In genomic region chr16:20900299-20901067, GRCh38 we compare ENCODE assay signal across 8 cellular contexts. TPM values are rescaled to one million over a fixed set of nuclear protein-coding genes. Genes with fewer than 3 reads are reported as not detected.
DNase-seq lines count a peak whose midpoint lies in the region; ATAC-seq and TF ChIP-seq lines count a peak whose summit lies in the region.

A gene with protein sequence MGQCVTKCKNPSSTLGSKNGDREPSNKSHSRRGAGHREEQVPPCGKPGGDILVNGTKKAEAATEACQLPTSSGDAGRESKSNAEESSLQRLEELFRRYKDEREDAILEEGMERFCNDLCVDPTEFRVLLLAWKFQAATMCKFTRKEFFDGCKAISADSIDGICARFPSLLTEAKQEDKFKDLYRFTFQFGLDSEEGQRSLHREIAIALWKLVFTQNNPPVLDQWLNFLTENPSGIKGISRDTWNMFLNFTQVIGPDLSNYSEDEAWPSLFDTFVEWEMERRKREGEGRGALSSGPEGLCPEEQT (minus strand): TSS chr16:20900358. CDS start chr16:20862538, 37,820 bp downstream.
A gene with protein sequence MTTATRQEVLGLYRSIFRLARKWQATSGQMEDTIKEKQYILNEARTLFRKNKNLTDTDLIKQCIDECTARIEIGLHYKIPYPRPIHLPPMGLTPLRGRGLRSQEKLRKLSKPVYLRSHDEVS (plus strand): TSS chr16:20900771. CDS start chr16:20915556, 14,785 bp downstream.

- TF ChIP-seq CTCF in HFFc6 (IDR thresholded peaks at IDR 0.05) = no peak

- DNase-seq in GM03348 (ENCODE audit: low spot score) (peak; percentile 96), HFFc6 (peak; percentile 99), NCI-H1092 (lab: John Stamatoyannopoulos, UW) (peak; percentile 98), glomerular endothelial cell (ENCODE audit: extremely low read depth, low read depth, low spot score) (peak; percentile 95), occipital lobe (lab: John Stamatoyannopoulos, UW) (peak; percentile 94)

- peak; percentile 94 for ATAC-seq in SK-N-SH treated with all-trans-retinoic acid at 6 μM for 48 hours

- peak within 1 kb of the TSS; percentile 89 for H3K4me3 Mint-ChIP-seq in HFFc6
- peak within 1 kb of the TSS; percentile 94 for H3K4me3 Mint-ChIP-seq in activated naive CD4-positive, alpha-beta T cell treated with anti-CD3 and anti-CD28 coated beads, Interleukin-2, amount 50 U/mL, for 24 hours

- H3K4me1 Mint-ChIP-seq in HFFc6 (ENCODE audit: low read depth) = peaks cover 77% of the 10 kb centered on the region
- H3K4me1 Mint-ChIP-seq in activated naive CD4-positive, alpha-beta T cell treated with anti-CD3 and anti-CD28 coated beads, Interleukin-2, amount 50 U/mL, for 24 hours = peaks cover 66% of the 10 kb centered on the region

- H3K9me3 Mint-ChIP-seq in HFFc6 = no peaks in the 10 kb centered on the region
- H3K9me3 Mint-ChIP-seq in activated naive CD4-positive, alpha-beta T cell treated with anti-CD3 and anti-CD28 coated beads, Interleukin-2, amount 50 U/mL, for 24 hours = no peaks in the 10 kb centered on the region

- H3K27ac Mint-ChIP-seq in HFFc6 = peak within 1 kb of the TSS; percentile 97
- peak within 1 kb of the TSS; percentile 97 for H3K27ac Mint-ChIP-seq in activated naive CD4-positive, alpha-beta T cell treated with anti-CD3 and anti-CD28 coated beads, Interleukin-2, amount 50 U/mL, for 24 hours

- H3K27me3 Mint-ChIP-seq in HFFc6 (ENCODE audit: insufficient read depth) = peaks cover 2% of the 10 kb centered on the region
- H3K27me3 Mint-ChIP-seq in activated naive CD4-positive, alpha-beta T cell treated with anti-CD3 and anti-CD28 coated beads, Interleukin-2, amount 50 U/mL, for 24 hours = no peaks in the 10 kb centered on the region

- peak within 1 kb of the TSS; percentile 84 for H3K27ac ChIP-seq in temporal lobe (ENCODE audit: low read depth, low read length)

- H3K36me3 Mint-ChIP-seq in HFFc6 (ENCODE audit: low read depth) = peaks cover 38% of the 10 kb centered on the region
- H3K36me3 Mint-ChIP-seq in activated naive CD4-positive, alpha-beta T cell treated with anti-CD3 and anti-CD28 coated beads, Interleukin-2, amount 50 U/mL, for 24 hours = peaks cover 3% of the 10 kb centered on the region

TF ChIP-seq in SK-N-SH treated with all-trans-retinoic acid at 6 μM for 48 hours, 23 proteins besides CTCF, POLR2A, EP300 and RAD21:
- no peak for TF ChIP-seq ESRRG (CRISPR knock-in tag; IDR thresholded peaks at IDR 0.05)
- TF ChIP-seq ZNF8 (CRISPR knock-in tag; IDR thresholded peaks at IDR 0.05) = 0 out of 2 replicates have a peak, but pooled peaks have one; percentile 45
- TF ChIP-seq ZNF565 (CRISPR knock-in tag; conservative IDR thresholded peaks at IDR 0.05; ENCODE audit: low read depth) = 0 out of 2 replicates have a peak, but pooled peaks have one; percentile 80
- TF ChIP-seq GLIS3 (CRISPR knock-in tag; IDR thresholded peaks at IDR 0.05) = peak; percentile 66; the same call in 1 of the 2 replicates
- TF ChIP-seq ZNF70 (CRISPR knock-in tag; IDR thresholded peaks at IDR 0.05) = peak; percentile 25; the same call in 1 of the 2 replicates
- peak; percentile 55; the same call in 1 of the 2 replicates for TF ChIP-seq CSDC2 (CRISPR knock-in tag; IDR thresholded peaks at IDR 0.05)
- TF ChIP-seq RARB (CRISPR knock-in tag; IDR thresholded peaks at IDR 0.05) = no peak
- TF ChIP-seq CSRNP3 (CRISPR knock-in tag; IDR thresholded peaks at IDR 0.05) = peak; percentile 12; the same call in 1 of the 2 replicates
- TF ChIP-seq PPARA (CRISPR knock-in tag; IDR thresholded peaks at IDR 0.05; ENCODE audit: borderline replicate concordance) = no peak
- TF ChIP-seq ARNTL (CRISPR knock-in tag; IDR thresholded peaks at IDR 0.05; ENCODE audit: borderline replicate concordance, low read depth) = no peak
- no peak for TF ChIP-seq BACH2 (CRISPR knock-in tag; IDR thresholded peaks at IDR 0.05; ENCODE audit: borderline replicate concordance)
- TF ChIP-seq, protein P1, sequence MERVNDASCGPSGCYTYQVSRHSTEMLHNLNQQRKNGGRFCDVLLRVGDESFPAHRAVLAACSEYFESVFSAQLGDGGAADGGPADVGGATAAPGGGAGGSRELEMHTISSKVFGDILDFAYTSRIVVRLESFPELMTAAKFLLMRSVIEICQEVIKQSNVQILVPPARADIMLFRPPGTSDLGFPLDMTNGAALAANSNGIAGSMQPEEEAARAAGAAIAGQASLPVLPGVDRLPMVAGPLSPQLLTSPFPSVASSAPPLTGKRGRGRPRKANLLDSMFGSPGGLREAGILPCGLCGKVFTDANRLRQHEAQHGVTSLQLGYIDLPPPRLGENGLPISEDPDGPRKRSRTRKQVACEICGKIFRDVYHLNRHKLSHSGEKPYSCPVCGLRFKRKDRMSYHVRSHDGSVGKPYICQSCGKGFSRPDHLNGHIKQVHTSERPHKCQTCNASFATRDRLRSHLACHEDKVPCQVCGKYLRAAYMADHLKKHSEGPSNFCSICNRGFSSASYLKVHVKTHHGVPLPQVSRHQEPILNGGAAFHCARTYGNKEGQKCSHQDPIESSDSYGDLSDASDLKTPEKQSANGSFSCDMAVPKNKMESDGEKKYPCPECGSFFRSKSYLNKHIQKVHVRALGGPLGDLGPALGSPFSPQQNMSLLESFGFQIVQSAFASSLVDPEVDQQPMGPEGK (CRISPR knock-in tag; IDR thresholded peaks at IDR 0.05; ENCODE audit: borderline replicate concordance) = peak; percentile 18; the same call in 1 of the 2 replicates

RNA-seq across cellular contexts. Expression of the first gene that starts in this region (rescaled TPM):
- 10 to 100 TPM; 29.2 to 41.0 (median 32.1) TPM for total RNA-seq in HFFc6 (2021; fragmentation: NEBNext Ultra II Directional; extraction: Animal tissue kit (Norgen Biotek cat#: 25700))
- 57.1 and 63.3 TPM in 2 replicates for total RNA-seq in glomerular endothelial cell
- total RNA-seq in occipital lobe = 18.9 TPM
- 9.3 TPM for total RNA-seq in temporal lobe

RNA-seq across cellular contexts. Expression of the second gene that starts in this region (rescaled TPM):
- total RNA-seq in HFFc6 (2021; fragmentation: NEBNext Ultra II Directional; extraction: Animal tissue kit (Norgen Biotek cat#: 25700)) = 10 to 100 TPM; 22.2 to 28.4 (median 25.8) TPM
- 40.8 and 83.5 TPM in 2 replicates for total RNA-seq in glomerular endothelial cell
- total RNA-seq in occipital lobe = 66.9 TPM
- 35.4 TPM for total RNA-seq in temporal lobe

Comparison
In these comparisons a context has a peak if more than half of its experiments do, and no peak if none do; other contexts are left out.
1. Peak in every context shown above with its lines: DNase-seq, ATAC-seq and H3K27ac ChIP-seq.